Comparison of ENCODE assay signal across 8 cellular contexts in the genomic region with DNA sequence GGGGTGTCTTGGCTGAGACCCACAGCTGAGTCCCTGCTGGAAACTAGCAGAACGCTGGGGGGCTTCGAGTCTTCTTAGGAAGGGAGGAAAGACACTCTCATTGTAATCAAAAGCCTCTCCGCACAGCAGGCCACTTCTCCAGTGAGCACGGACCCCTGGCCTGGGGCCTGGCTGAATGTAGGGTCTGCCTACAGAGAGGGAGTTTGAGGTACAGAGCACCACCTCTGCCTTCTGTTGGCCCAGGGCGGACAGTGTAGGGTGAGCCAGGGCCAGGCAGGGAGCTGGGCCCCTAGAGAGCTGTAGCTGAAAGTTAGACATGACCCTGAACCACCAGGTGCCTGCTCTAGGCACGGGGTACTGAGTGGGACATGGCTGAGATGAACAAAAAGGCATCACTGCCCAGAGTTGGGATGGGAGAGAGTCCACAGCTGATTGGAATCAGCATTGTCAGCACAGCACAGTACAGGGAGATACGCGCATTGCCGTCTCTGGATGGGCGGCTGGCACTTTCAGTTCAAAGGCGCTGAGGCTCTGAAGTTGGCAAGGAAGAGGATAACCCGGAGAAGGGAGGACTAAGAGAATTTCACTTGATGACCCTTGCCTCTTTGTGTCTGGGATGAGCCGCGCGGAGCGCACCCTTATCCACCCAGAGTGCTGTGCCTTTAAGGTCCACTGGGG. TPM values are rescaled to one million over a fixed set of nuclear protein-coding genes. Genes with fewer than 3 reads are reported as not detected.
A peak's percentile ranks its signal among the peaks of the same experiment; 100 is the strongest.
DNase-seq lines count a peak whose midpoint lies in the region; ATAC-seq and TF ChIP-seq lines count a peak whose summit lies in the region.

No MANE protein-coding gene starts in this region.

- H3K4me3 Mint-ChIP-seq in progenitor cell of endocrine pancreas (ENCODE audit: low read depth), result peak overlapping the region; percentile 77

- H3K36me3 Mint-ChIP-seq in progenitor cell of endocrine pancreas (ENCODE audit: insufficient read depth), result no peaks in the 10 kb centered on the region

- H3K9me3 Mint-ChIP-seq in progenitor cell of endocrine pancreas (ENCODE audit: low read depth), result peaks cover 8% of the 10 kb centered on the region

- H3K4me3 ChIP-seq in BJ (ENCODE audit: low read depth, low read length) (no peak overlapping the region), MG63 (peak overlapping the region; percentile 23), fibroblast of mammary gland (ENCODE audit: control insufficient read depth, low read depth, low read length) (no peak overlapping the region)

- peaks cover 72% of the 10 kb centered on the region for H3K27me3 Mint-ChIP-seq in progenitor cell of endocrine pancreas

- H3K27me3 ChIP-seq in BJ (ENCODE audit: control insufficient read depth, insufficient read depth, low read length) (peaks cover 16% of the 10 kb centered on the region), MG63 (peaks cover 36% of the 10 kb centered on the region)

- H3K4me1 Mint-ChIP-seq in progenitor cell of endocrine pancreas (ENCODE audit: low read depth), result no peaks in the 10 kb centered on the region

- no peak for DNase-seq in BJ (ENCODE audit: low read depth)
- DNase-seq in MG63, result no peak
- DNase-seq in fibroblast of mammary gland (ENCODE audit: low read depth), result peak; percentile 43
- DNase-seq in progenitor cell of endocrine pancreas (ENCODE audit: low spot score, unreplicated experiment), result no peak
- no peak for DNase-seq in stimulated activated CD4-positive, alpha-beta T cell treated with anti-CD3 and anti-CD28 coated beads, Interleukin-1b, Interleukin-23, amount 100 ng/mL, for 48 hours
- DNase-seq in SW480 (ENCODE audit: low spot score), result no peak

- ATAC-seq in GM21381 (IDR thresholded peaks at IDR 0.05; ENCODE audit: unreplicated experiment) (peak; percentile 85), HG03139 (IDR thresholded peaks at IDR 0.05; ENCODE audit: unreplicated experiment) (no peak)

- POLR2A ChIA-PET in BJ (lab: Charles Lee), result no interaction called here

- H3K9me3 ChIP-seq in MG63, result peaks cover 12% of the 10 kb centered on the region

- H3K27ac Mint-ChIP-seq in progenitor cell of endocrine pancreas, result no peak overlapping the region

- TF ChIP-seq CTCF in BJ (IDR thresholded peaks at IDR 0.05; ENCODE audit: insufficient read depth, low read depth, low read length) (peak; percentile 71), fibroblast of mammary gland (conservative IDR thresholded peaks at IDR 0.05; ENCODE audit: control insufficient read depth, insufficient read depth, low read depth, low read length) (peak; percentile 52), progenitor cell of endocrine pancreas (IDR thresholded peaks at IDR 0.05; ENCODE audit: unreplicated experiment) (no peak)

- H3K36me3 ChIP-seq in BJ (ENCODE audit: control insufficient read depth, insufficient read depth, low read length) (no peaks in the 10 kb centered on the region), MG63 (no peaks in the 10 kb centered on the region)

- CTCF ChIA-PET in BJ (lab: Yijun Ruan, JAX), result interaction anchor here (0.8 to 8.7 kb wide), 7 partner anchors 10 to 281 kb away, joined by 3 to 274 read pairs (median 6); a partner anchor contains a TSS

RNA-seq across cellular contexts. Expression of a gene that starts 0.4 kb away (rescaled TPM):
- not detected in 2 replicates for polyA plus RNA-seq in BJ (2011; rRNA removed)
- polyA minus RNA-seq in BJ (2011; rRNA and poly(A)+ RNA removed), result not detected in 2 replicates
- not detected in 2 replicates for total RNA-seq in MG63 (2014; rRNA removed; shearing (Covaris generic); ENCODE audit: low replicate concordance)
- 0.34 and 0.69 TPM in 2 replicates for total RNA-seq in progenitor cell of endocrine pancreas
